ENCODE assay signal across 1 cellular context in the genomic region with DNA sequence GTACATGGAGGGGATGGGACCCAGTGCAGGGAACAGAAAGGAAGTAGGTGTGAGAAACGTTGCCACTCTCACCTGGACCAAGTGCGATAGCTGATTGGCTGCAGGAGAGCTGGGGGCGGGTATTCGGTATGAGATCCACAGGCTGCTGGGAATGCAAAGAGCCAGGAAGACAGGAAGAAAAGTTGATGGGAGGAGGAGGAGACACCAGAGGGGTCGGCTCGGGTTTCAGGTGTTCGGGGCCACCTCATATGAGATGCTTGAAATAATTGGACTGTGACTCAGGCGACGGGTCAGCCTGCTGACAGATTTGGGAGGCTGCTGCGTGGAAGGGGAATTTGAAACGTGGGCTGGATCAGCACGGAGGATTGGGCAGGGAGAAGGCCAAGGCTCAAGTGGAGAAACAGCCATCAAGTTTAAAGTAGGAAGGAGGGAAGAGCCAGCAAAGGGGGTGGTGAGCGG.
TF ChIP-seq lines count a peak whose summit lies in the region.

No MANE protein-coding gene starts in this region.

TF ChIP-seq in GM23338, 12 proteins besides CTCF, POLR2A, EP300 and RAD21 (continued from another document):
- TF ChIP-seq EZH2phosphoT487 (IDR thresholded peaks at IDR 0.05; ENCODE audit: unreplicated experiment) (no peak), NANOG (IDR thresholded peaks at IDR 0.05; ENCODE audit: borderline replicate concordance) (no peak)
